ENCODE assay signal across 28 cellular contexts in genomic region chr1:83639785-83640184, GRCh38.
"Had no signal": no experiment of that assay in that cellular context is flagged by ENCODE, and none has a peak within 500 bp of the region (broad histone marks: within the 10 kb centered on the region; RNA-seq: fewer than 3 reads in every experiment).

No MANE protein-coding gene starts in this region.

- H3K27ac ChIP-seq: brain microvascular endothelial cell, cardiac muscle cell, KMS-11, VCaP had no signal

- H3K36me3 ChIP-seq: brain microvascular endothelial cell, cardiac muscle cell had no signal

- H3K4me1 Mint-ChIP-seq: activated T-helper 17 cell treated with anti-CD3 and anti-CD28 coated beads, Interleukin-2, amount 50 U/mL, for 72 hours; T-helper 17 cell had no signal

- H3K27me3 Mint-ChIP-seq: activated CD4-positive, alpha-beta memory T cell treated with anti-CD3 and anti-CD28 coated beads, Interleukin-2, amount 10 ng/mL, durations not matched to agents 7 days and 5 days; activated CD4-positive, alpha-beta T cell treated with anti-CD3 and anti-CD28 coated beads, Interleukin-2, amount 10 ng/mL, durations not matched to agents 7 days and 5 days; activated naive CD8-positive, alpha-beta T cell; activated T-helper 17 cell treated with anti-CD3 and anti-CD28 coated beads, Interleukin-2, amount 50 U/mL, for 72 hours; T-helper 17 cell had no signal

- H3K4me2 ChIP-seq: KMS-11 had no signal

- DNase-seq: activated CD4-positive, alpha-beta memory T cell treated with anti-CD3 and anti-CD28 coated beads, Interleukin-2, amount 10 ng/mL, durations not matched to agents 7 days and 5 days; activated CD4-positive, alpha-beta T cell treated with anti-CD3 and anti-CD28 coated beads, Interleukin-2, amount 10 ng/mL, durations not matched to agents 7 days and 5 days; activated CD4-positive, CD25-positive, alpha-beta regulatory T cell; activated gamma-delta T cell; activated naive CD4-positive, alpha-beta T cell treated with anti-CD3 and anti-CD28 coated beads for 36 hours; activated T-cell treated with anti-CD3 and anti-CD28 coated beads for 4 hours; activated T-cell treated with anti-CD3 and anti-CD28 coated beads, Interleukin-2, amount 50 U/mL, for 48 hours; amygdala; brain microvascular endothelial cell; NCI-H1092; NCI-H1417; NCI-H1694; NCI-H2029; NCI-H2107; NCI-H2171 treated with DMSO at 0.1 percent for 48 hours; NCI-H345; NCI-H510A; NCI-H526 treated with DMSO at 0.1 percent for 48 hours; NK-92 treated with Interleukin-12 subunit alpha and Interleukin-12 subunit beta, amount 100 ng/mL, for 24 hours; PC-3; SHP77 treated with DMSO at 0.1 percent for 48 hours; T-helper 17 cell; T1000 had no signal

- H3K4me3 Mint-ChIP-seq: activated CD4-positive, alpha-beta memory T cell treated with anti-CD3 and anti-CD28 coated beads, Interleukin-2, amount 10 ng/mL, durations not matched to agents 7 days and 5 days; activated CD4-positive, alpha-beta T cell treated with anti-CD3 and anti-CD28 coated beads, Interleukin-2, amount 10 ng/mL, durations not matched to agents 7 days and 5 days; activated naive CD4-positive, alpha-beta T cell treated with anti-CD3 and anti-CD28 coated beads for 36 hours; activated naive CD8-positive, alpha-beta T cell; activated T-helper 17 cell treated with anti-CD3 and anti-CD28 coated beads, Interleukin-2, amount 50 U/mL, for 72 hours; T-helper 17 cell had no signal

- ATAC-seq: activated T-helper 17 cell treated with anti-CD3 and anti-CD28 coated beads, Interleukin-2, amount 50 U/mL, for 72 hours; PC-3; T-helper 17 cell had no signal

- H3K27ac Mint-ChIP-seq: activated CD4-positive, alpha-beta memory T cell treated with anti-CD3 and anti-CD28 coated beads, Interleukin-2, amount 10 ng/mL, durations not matched to agents 7 days and 5 days; activated CD4-positive, alpha-beta T cell treated with anti-CD3 and anti-CD28 coated beads, Interleukin-2, amount 10 ng/mL, durations not matched to agents 7 days and 5 days; activated naive CD4-positive, alpha-beta T cell treated with anti-CD3 and anti-CD28 coated beads for 36 hours; activated naive CD8-positive, alpha-beta T cell; activated T-helper 17 cell treated with anti-CD3 and anti-CD28 coated beads, Interleukin-2, amount 50 U/mL, for 72 hours; T-helper 17 cell had no signal

- H3K9me3 Mint-ChIP-seq: activated CD4-positive, alpha-beta memory T cell treated with anti-CD3 and anti-CD28 coated beads, Interleukin-2, amount 10 ng/mL, durations not matched to agents 7 days and 5 days; activated naive CD4-positive, alpha-beta T cell treated with anti-CD3 and anti-CD28 coated beads for 36 hours had no signal

- H3K27me3 ChIP-seq: brain microvascular endothelial cell, cardiac muscle cell had no signal

- H3K4me3 ChIP-seq: cardiac muscle cell had no signal
